15 cellular contexts compared by ENCODE assay signal in the genomic region with DNA sequence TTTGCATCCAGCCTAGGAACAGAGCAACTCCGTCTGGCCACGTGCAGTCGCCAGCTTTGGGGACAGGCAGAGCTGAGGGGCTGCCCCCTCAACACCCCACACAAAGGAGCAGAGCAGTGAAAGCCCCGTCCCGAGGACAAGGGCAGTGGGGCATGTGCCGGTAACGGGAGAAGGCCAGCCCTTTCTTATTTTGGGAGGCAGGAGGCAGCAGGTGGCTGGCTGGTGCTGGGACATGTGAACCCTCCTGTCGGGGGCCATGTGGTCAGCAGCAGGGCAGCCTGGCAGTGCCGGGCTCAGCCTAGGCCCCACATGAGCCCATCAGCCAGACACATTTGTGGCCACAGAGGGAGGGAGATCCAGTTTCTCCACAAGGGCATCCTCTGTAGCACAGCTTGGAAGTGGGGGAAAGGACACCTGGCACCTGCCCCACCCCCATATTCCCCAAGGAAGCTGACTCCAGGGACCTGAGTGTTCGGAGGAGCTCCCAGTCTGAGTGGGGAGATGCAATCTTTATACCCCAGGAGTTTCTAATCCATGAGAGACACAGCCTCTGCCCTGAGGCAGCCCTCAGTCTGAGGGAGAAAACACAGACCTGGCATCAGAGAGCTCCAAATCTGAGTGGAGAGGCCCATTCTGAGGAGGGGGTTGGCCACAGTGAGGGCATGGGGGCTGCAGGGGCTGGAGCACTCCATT.
DNase-seq lines count a peak whose midpoint lies in the region; ATAC-seq and TF ChIP-seq lines count a peak whose summit lies in the region.
"Had no signal": no experiment of that assay in that cellular context is flagged by ENCODE, and none has a peak within 500 bp of the region (broad histone marks: within the 10 kb centered on the region; RNA-seq: fewer than 3 reads in every experiment).

No MANE protein-coding gene starts in this region.

- H3K27ac ChIP-seq in SJSA1, result peak overlapping the region; percentile 35; the same call in 1 of the 2 replicates
- H3K27ac ChIP-seq in hepatocyte, result peak overlapping the region; percentile 81
- H3K27ac ChIP-seq: epithelial cell of prostate, right lobe of liver had no signal

- H4K20me1 ChIP-seq in hepatocyte (ENCODE audit: insufficient read depth, poor library complexity, severe bottlenecking), result no peaks in the 10 kb centered on the region

- no peaks in the 10 kb centered on the region for H3K4me1 Mint-ChIP-seq in stimulated activated effector memory CD8-positive, alpha-beta T cell treated with anti-CD3 and anti-CD28 coated beads, Interleukin-12 subunit alpha, Interleukin-12 subunit beta, amount 100 ng/mL, for 72 hours

- peak overlapping the region; percentile 44 for H3K27ac Mint-ChIP-seq in stimulated activated effector memory CD8-positive, alpha-beta T cell treated with anti-CD3 and anti-CD28 coated beads, Interleukin-12 subunit alpha, Interleukin-12 subunit beta, amount 100 ng/mL, for 72 hours
- H3K27ac Mint-ChIP-seq: activated naive CD4-positive, alpha-beta T cell treated with anti-CD3 and anti-CD28 coated beads for 36 hours; stimulated activated memory B cell treated with anti-CD40 and anti-IgM and Interleukin-4, amounts not matched to agents 10 μg/mL and 1 μg/mL and 100 μg/mL, for 72 hours had no signal

- H3K4me3 Mint-ChIP-seq in stimulated activated effector memory CD8-positive, alpha-beta T cell treated with anti-CD3 and anti-CD28 coated beads, Interleukin-12 subunit alpha, Interleukin-12 subunit beta, amount 100 ng/mL, for 72 hours, result no peak overlapping the region
- H3K4me3 Mint-ChIP-seq: activated naive CD4-positive, alpha-beta T cell treated with anti-CD3 and anti-CD28 coated beads for 36 hours; stimulated activated memory B cell treated with anti-CD40 and anti-IgM and Interleukin-4, amounts not matched to agents 10 μg/mL and 1 μg/mL and 100 μg/mL, for 72 hours had no signal

- ATAC-seq in stimulated activated effector memory CD8-positive, alpha-beta T cell treated with anti-CD3 and anti-CD28 coated beads, Interleukin-12 subunit alpha, Interleukin-12 subunit beta, amount 100 ng/mL, for 72 hours, result no peak
- ATAC-seq in mucosa of descending colon (no peak), HG03432 (IDR thresholded peaks at IDR 0.05; ENCODE audit: unreplicated experiment) (no peak)
- ATAC-seq: stimulated activated memory B cell treated with anti-CD40 and anti-IgM and Interleukin-4, amounts not matched to agents 10 μg/mL and 1 μg/mL and 100 μg/mL, for 72 hours had no signal

- H3K27me3 ChIP-seq in SJSA1 (replicated peaks) (no peaks in the 10 kb centered on the region), hepatocyte (no peaks in the 10 kb centered on the region)
- H3K27me3 ChIP-seq: right lobe of liver, vagina had no signal

- H3K36me3 Mint-ChIP-seq in stimulated activated effector memory CD8-positive, alpha-beta T cell treated with anti-CD3 and anti-CD28 coated beads, Interleukin-12 subunit alpha, Interleukin-12 subunit beta, amount 100 ng/mL, for 72 hours, result no peaks in the 10 kb centered on the region
- H3K36me3 Mint-ChIP-seq: stimulated activated memory B cell treated with anti-CD40 and anti-IgM and Interleukin-4, amounts not matched to agents 10 μg/mL and 1 μg/mL and 100 μg/mL, for 72 hours had no signal

- H3K9me3 Mint-ChIP-seq in stimulated activated effector memory CD8-positive, alpha-beta T cell treated with anti-CD3 and anti-CD28 coated beads, Interleukin-12 subunit alpha, Interleukin-12 subunit beta, amount 100 ng/mL, for 72 hours, result no peaks in the 10 kb centered on the region
- H3K9me3 Mint-ChIP-seq: activated naive CD4-positive, alpha-beta T cell treated with anti-CD3 and anti-CD28 coated beads for 36 hours; stimulated activated memory B cell treated with anti-CD40 and anti-IgM and Interleukin-4, amounts not matched to agents 10 μg/mL and 1 μg/mL and 100 μg/mL, for 72 hours had no signal

- no peaks in the 10 kb centered on the region for H3K9me2 ChIP-seq in hepatocyte (replicated peaks; ENCODE audit: insufficient read depth)

- no peak for TF ChIP-seq CTCF in hepatocyte (IDR thresholded peaks at IDR 0.05; ENCODE audit: poor library complexity)
- no peak for TF ChIP-seq CTCF in mucosa of descending colon (IDR thresholded peaks at IDR 0.05)

- H3K36me3 ChIP-seq in SJSA1 (no peaks in the 10 kb centered on the region), hepatocyte (replicated peaks; ENCODE audit: insufficient read depth, low read depth) (no peaks in the 10 kb centered on the region), mucosa of descending colon (ENCODE audit: low read depth) (no peaks in the 10 kb centered on the region)
- H3K36me3 ChIP-seq: right lobe of liver, vagina had no signal

- DNase-seq in NCI-H524 (lab: John Stamatoyannopoulos, UW), result peak; percentile 39 to 80
- DNase-seq in NCI-H524 treated with DMSO at 0.1 percent for 48 hours (lab: John Stamatoyannopoulos, UW), result no peak
- DNase-seq in SJSA1 (ENCODE audit: low read depth in 1 of 2, low spot score in 2 of 2), result no peak
- DNase-seq in hepatocyte (ENCODE audit: low spot score), result no peak
- no peak for DNase-seq in stimulated activated effector memory CD8-positive, alpha-beta T cell treated with anti-CD3 and anti-CD28 coated beads, Interleukin-12 subunit alpha, Interleukin-12 subunit beta, amount 100 ng/mL, for 72 hours (ENCODE audit: low spot score in 2 of 2)
- no peak for DNase-seq in UCSD-AML1 (lab: John Stamatoyannopoulos, UW; ENCODE audit: unreplicated experiment)
- DNase-seq in mucosa of descending colon, result no peak
- DNase-seq: activated naive CD4-positive, alpha-beta T cell treated with anti-CD3 and anti-CD28 coated beads for 36 hours; COR-L47; NCI-H2081 treated with DMSO at 0.1 percent for 48 hours had no signal

- H3K4me2 ChIP-seq in hepatocyte, result peak overlapping the region; percentile 3

- WGBS in hepatocyte (ENCODE audit: low lambda C conversion rate, missing lambda C conversion rate), result 84% methylated on average over 10 of the region's 10 CpGs

- H3K4me3 ChIP-seq in SJSA1 (no peak overlapping the region), hepatocyte (no peak overlapping the region), mucosa of descending colon (no peak overlapping the region)
- H3K4me3 ChIP-seq: right lobe of liver, vagina had no signal

- intact Hi-C loops in mucosa of descending colon (cut with DNase I, micrococcal nuclease), result no loop called here

- H2AFZ ChIP-seq in hepatocyte, result no peak overlapping the region

- peaks cover 21% of the 10 kb centered on the region for H3K4me1 ChIP-seq in SJSA1 (replicated peaks)
- H3K4me1 ChIP-seq in hepatocyte (ENCODE audit: insufficient read depth), result peaks cover 31% of the 10 kb centered on the region
- H3K4me1 ChIP-seq in mucosa of descending colon (ENCODE audit: low read depth), result peaks cover 15% of the 10 kb centered on the region

- no peaks in the 10 kb centered on the region for H3K79me2 ChIP-seq in hepatocyte

- no peaks in the 10 kb centered on the region for H3K9me3 ChIP-seq in SJSA1 (replicated peaks)
- no peaks in the 10 kb centered on the region for H3K9me3 ChIP-seq in hepatocyte (ENCODE audit: low read depth)
- H3K9me3 ChIP-seq in mucosa of descending colon, result no peaks in the 10 kb centered on the region
- H3K9me3 ChIP-seq: right lobe of liver, vagina had no signal

Comparison
In these comparisons a context has a peak if more than half of its experiments do, and no peak if none do; other contexts are left out.
1. DNase-seq: peak in NCI-H524 (2 of 2); none in NCI-H524 treated with DMSO at 0.1 percent for 48 hours (single experiment), SJSA1 (0 of 2), hepatocyte (single experiment), stimulated activated effector memory CD8-positive, alpha-beta T cell treated with anti-CD3 and anti-CD28 coated beads, Interleukin-12 subunit alpha, Interleukin-12 subunit beta, amount 100 ng/mL, for 72 hours (0 of 2), UCSD-AML1 (single experiment) and mucosa of descending colon (0 of 3).